ENCODE assay signal across 8 cellular contexts in genomic region chrX:41275661-41276609, GRCh38. TPM values are rescaled to one million over a fixed set of nuclear protein-coding genes. Genes with fewer than 3 reads are reported as not detected.
DNase-seq lines count a peak whose midpoint lies in the region; ATAC-seq, FAIRE-seq and TF ChIP-seq lines count a peak whose summit lies in the region.

No MANE protein-coding gene starts in this region.

- H3K4me1 ChIP-seq in H1 (replicated peaks in 1 of 4; ENCODE audit: control insufficient read depth in 3 of 4, insufficient read depth in 4 of 4, low read length in 3 of 4), result peaks cover 0 to 3% (median 0%) of the 10 kb centered on the region in 4 experiments; a peak in 2 of 7 replicates
- peaks cover 6% of the 10 kb centered on the region for H3K4me1 ChIP-seq in mesenchymal stem cell (ENCODE audit: control insufficient read depth, insufficient read depth, low read depth, low read length)

- H4K20me1 ChIP-seq in H1 (replicated peaks in 1 of 2; ENCODE audit: control insufficient read depth in 1 of 2, insufficient read depth in 2 of 2, low read length in 2 of 2), result no peaks in the 10 kb centered on the region

- H2AFZ ChIP-seq in H1 (ENCODE audit: low read length) (no peak overlapping the region; the same call in 1 of the 2 replicates), mesenchymal stem cell (ENCODE audit: low read depth, low read length) (peak overlapping the region; percentile 74)

- no peak overlapping the region for H2BK120ac ChIP-seq in H1 (replicated peaks; ENCODE audit: low read depth, low read length)
- H2BK120ac ChIP-seq in mesenchymal stem cell (ENCODE audit: low read depth, low read length), result peak overlapping the region; percentile 73

- H3K18ac ChIP-seq in H1 (ENCODE audit: extremely low read depth, low read length) (peak overlapping the region; percentile 78), mesenchymal stem cell (ENCODE audit: low read depth in 1 of 2, low read length in 2 of 2) (peak overlapping the region; percentile 54 to 79)

- peak; percentile 86 for DNase-seq in D341Med (ENCODE audit: low spot score)
- peak; percentile 45 for DNase-seq in H4 (ENCODE audit: low spot score)
- peak; percentile 52 for DNase-seq in NCI-H2196 (lab: John Stamatoyannopoulos, UW; ENCODE audit: unreplicated experiment)
- DNase-seq in activated CD8-positive, alpha-beta T cell treated with anti-CD3 and anti-CD28 coated beads, Interleukin-2, amount 10 ng/mL, durations not matched to agents 7 days and 5 days, result peak; percentile 57
- DNase-seq in H1 (ENCODE audit: low read depth in 1 of 2, low spot score in 2 of 2), result peak in 1 of 2 experiments; percentile 62
- DNase-seq in mesenchymal stem cell, result peak; percentile 63
- DNase-seq in stimulated activated CD8-positive, alpha-beta memory T cell treated with anti-CD3 and anti-CD28 coated beads, Interleukin-15, amount 100 ng/mL, for 24 hours (ENCODE audit: low read depth), result peak; percentile 2

- FAIRE-seq in H1 (lab: Jason Lieb, UNC), result no peak

- H2BK5ac ChIP-seq in H1 (ENCODE audit: low read depth, low read length) (no peak overlapping the region), mesenchymal stem cell (ENCODE audit: low read depth, low read length, poor library complexity, severe bottlenecking) (no peak overlapping the region)

- H3K56ac ChIP-seq in H1 (replicated peaks; ENCODE audit: insufficient read length, low read depth, low read length), result peak overlapping the region; percentile 30

- no peaks in the 10 kb centered on the region for H3K79me1 ChIP-seq in H1 (ENCODE audit: low read depth, low read length)
- H3K79me1 ChIP-seq in mesenchymal stem cell (replicated peaks; ENCODE audit: low read length, poor library complexity, severe bottlenecking), result no peaks in the 10 kb centered on the region

- H3K27me3 ChIP-seq in H1 (replicated peaks in 1 of 4; ENCODE audit: control insufficient read depth in 3 of 4, extremely low read depth in 1 of 4, insufficient read depth in 3 of 4, low read length in 3 of 4) (no peaks in the 10 kb centered on the region), mesenchymal stem cell (ENCODE audit: control insufficient read depth in 1 of 2, insufficient read depth in 1 of 2, low read length in 2 of 2) (peaks cover 0 to 24% of the 10 kb centered on the region in 2 experiments)

- no peak overlapping the region for H2BK15ac ChIP-seq in H1 (ENCODE audit: low read length)
- peak overlapping the region; percentile 28 for H2BK15ac ChIP-seq in mesenchymal stem cell (ENCODE audit: low read depth, poor library complexity, severe bottlenecking)

- peak overlapping the region; percentile 11 for H4K8ac ChIP-seq in H1 (ENCODE audit: extremely low read depth, insufficient read depth, low read length)
- H4K8ac ChIP-seq in mesenchymal stem cell (ENCODE audit: low read length), result peak overlapping the region; percentile 95

- CTCF ChIA-PET in activated CD8-positive, alpha-beta T cell treated with anti-CD3 and anti-CD28 coated beads, Interleukin-2, amount 10 ng/mL, durations not matched to agents 7 days and 5 days (lab: Charles Lee), result no interaction called here
- CTCF ChIA-PET in H1 (lab: Charles Lee; ENCODE audit: partially characterized antibody), result no interaction called here

- H3K27ac ChIP-seq in H1 (ENCODE audit: low read depth, low read length) (no peak overlapping the region; the same call in 1 of the 2 replicates), mesenchymal stem cell (ENCODE audit: low read length, poor library complexity, severe bottlenecking) (peak overlapping the region; percentile 16)

- no peaks in the 10 kb centered on the region for H3K36me3 Mint-ChIP-seq in activated CD8-positive, alpha-beta T cell treated with anti-CD3 and anti-CD28 coated beads, Interleukin-2, amount 10 ng/mL, durations not matched to agents 7 days and 5 days (ENCODE audit: low read depth)

- H3K14ac ChIP-seq in H1 (ENCODE audit: insufficient read length) (no peak overlapping the region), mesenchymal stem cell (ENCODE audit: low read length in 2 of 2) (no peak overlapping the region)

- H3K4me3 ChIP-seq in H1 (ENCODE audit: extremely low read depth in 1 of 4, insufficient read depth in 2 of 4, low read depth in 3 of 4, low read length in 4 of 4) (peak overlapping the region; percentile 23 to 66 (median 43)), mesenchymal stem cell (ENCODE audit: insufficient read depth in 1 of 2, low read depth in 1 of 2, low read length in 2 of 2) (peak overlapping the region; percentile 61 to 77)

- peak; percentile 38 to 49 for TF ChIP-seq RAD21 in H1 (IDR thresholded peaks at IDR 0.05 in 1 of 2, conservative IDR thresholded peaks at IDR 0.05 in 1 of 2; ENCODE audit: low read depth in 2 of 2, low read length in 2 of 2)

- no peak overlapping the region for H2AK5ac ChIP-seq in H1 (ENCODE audit: low read depth, low read length)
- no peak overlapping the region for H2AK5ac ChIP-seq in mesenchymal stem cell (ENCODE audit: low read length, severe bottlenecking)

- peaks cover 14% of the 10 kb centered on the region for H3K4me1 Mint-ChIP-seq in activated CD8-positive, alpha-beta T cell treated with anti-CD3 and anti-CD28 coated beads, Interleukin-2, amount 10 ng/mL, durations not matched to agents 7 days and 5 days (ENCODE audit: low read depth)

- no peaks in the 10 kb centered on the region for H3K9me3 ChIP-seq in H1 (ENCODE audit: insufficient read depth in 2 of 2, low read depth in 1 of 2, low read length in 1 of 2)
- no peaks in the 10 kb centered on the region for H3K9me3 ChIP-seq in mesenchymal stem cell (ENCODE audit: control insufficient read depth, low read length)

- peak; percentile 16 to 44 for TF ChIP-seq POLR2A in H1 (IDR thresholded peaks at IDR 0.05; ENCODE audit: control extremely low read depth in 1 of 2, low read depth in 2 of 2, low read length in 2 of 2)

- H3K9ac ChIP-seq in H1 (replicated peaks in 1 of 4; ENCODE audit: extremely low read depth in 1 of 4, low read depth in 3 of 4, low read length in 3 of 4) (peak overlapping the region in 3 of 4 experiments; percentile 21 to 58 (median 38); a peak in 5 of 7 replicates), mesenchymal stem cell (ENCODE audit: low read length) (peak overlapping the region; percentile 77)

- peak overlapping the region; percentile 33 to 71; a peak in 3 of 4 replicates for H3K4me2 ChIP-seq in H1 (ENCODE audit: insufficient read depth in 1 of 2, low read depth in 2 of 2, low read length in 2 of 2)
- H3K4me2 ChIP-seq in mesenchymal stem cell (ENCODE audit: low read length, poor library complexity, severe bottlenecking), result peak overlapping the region; percentile 83

- TF ChIP-seq CTCF in H1 (IDR thresholded peaks at IDR 0.05; ENCODE audit: control extremely low read depth in 1 of 3, insufficient read depth in 1 of 3, low read depth in 1 of 3, low read length in 3 of 3), result peak in 2 of 3 experiments; percentile 20 to 22; a peak in 2 of 4 replicates

- H2BK20ac ChIP-seq in H1 (ENCODE audit: low read length), result no peak overlapping the region

- H3K27me3 Mint-ChIP-seq in activated CD8-positive, alpha-beta T cell treated with anti-CD3 and anti-CD28 coated beads, Interleukin-2, amount 10 ng/mL, durations not matched to agents 7 days and 5 days (ENCODE audit: low read depth), result peaks cover 2% of the 10 kb centered on the region

- no peak for TF ChIP-seq EP300 in H1 (IDR thresholded peaks at IDR 0.05; ENCODE audit: borderline replicate concordance in 1 of 2, low read depth in 2 of 2, low read length in 2 of 2)

- H3K79me2 ChIP-seq in H1 (ENCODE audit: control insufficient read depth in 1 of 2, insufficient read depth in 2 of 2, low read length in 2 of 2), result no peaks in the 10 kb centered on the region

- peak overlapping the region; percentile 76 for H3K4me3 Mint-ChIP-seq in activated CD8-positive, alpha-beta T cell treated with anti-CD3 and anti-CD28 coated beads, Interleukin-2, amount 10 ng/mL, durations not matched to agents 7 days and 5 days

- H3K23ac ChIP-seq in H1 (ENCODE audit: insufficient read length) (no peak overlapping the region), mesenchymal stem cell (ENCODE audit: low read length in 2 of 2) (no peak overlapping the region)

- H3K4ac ChIP-seq in H1 (replicated peaks; ENCODE audit: insufficient read length, low read depth, low read length) (peak overlapping the region; percentile 69), mesenchymal stem cell (ENCODE audit: low read depth in 1 of 2, low read length in 2 of 2) (no peak overlapping the region)

- H3K9me3 Mint-ChIP-seq in activated CD8-positive, alpha-beta T cell treated with anti-CD3 and anti-CD28 coated beads, Interleukin-2, amount 10 ng/mL, durations not matched to agents 7 days and 5 days (ENCODE audit: insufficient read depth), result no peaks in the 10 kb centered on the region

- WGBS in H1 (ENCODE audit: extremely low coverage in 1 of 2, insufficient coverage in 1 of 2, insufficient read length in 1 of 2, insufficient replicate concordance in 2 of 2, low coverage in 1 of 2, low lambda C conversion rate in 2 of 2, missing lambda C conversion rate in 1 of 2), 2 experiments, result 2% methylated on average over 14 of the region's 54 CpGs; no CpG with 5 or more reads in 1 of the 2 experiments
- 2% methylated on average over 24 of the region's 54 CpGs for whole genome bisulfite sequencing in mesenchymal stem cell

- H2BK12ac ChIP-seq in H1 (ENCODE audit: low read depth, low read length), result no peak overlapping the region
- peak overlapping the region in 1 of 2 experiments; percentile 59 for H2BK12ac ChIP-seq in mesenchymal stem cell (ENCODE audit: low read length in 2 of 2)

- ATAC-seq in activated CD8-positive, alpha-beta T cell treated with anti-CD3 and anti-CD28 coated beads, Interleukin-2, amount 10 ng/mL, durations not matched to agents 7 days and 5 days, result peak; percentile 78
- ATAC-seq in HG03442 (IDR thresholded peaks at IDR 0.05; ENCODE audit: unreplicated experiment), result no peak

- peak overlapping the region; percentile 88 for H4K5ac ChIP-seq in H1 (ENCODE audit: insufficient read length, low read depth, low read length)

- no peaks in the 10 kb centered on the region for H3K36me3 ChIP-seq in H1 (ENCODE audit: control insufficient read depth in 2 of 4, insufficient read depth in 4 of 4, low read length in 3 of 4)
- H3K36me3 ChIP-seq in mesenchymal stem cell (ENCODE audit: control insufficient read depth in 1 of 2, insufficient read depth in 2 of 2, low read depth in 1 of 2, low read length in 2 of 2), result no peaks in the 10 kb centered on the region

- no peaks in the 10 kb centered on the region for H3K23me2 ChIP-seq in H1 (ENCODE audit: low read depth, low read length)

- H4K91ac ChIP-seq in H1 (replicated peaks; ENCODE audit: insufficient read length, low read length) (peak overlapping the region; percentile 91), mesenchymal stem cell (ENCODE audit: low read length) (peak overlapping the region; percentile 86)

- POLR2A ChIA-PET in activated CD8-positive, alpha-beta T cell treated with anti-CD3 and anti-CD28 coated beads, Interleukin-2, amount 10 ng/mL, durations not matched to agents 7 days and 5 days (lab: Charles Lee), result no interaction called here
- POLR2A ChIA-PET in H1 (lab: Charles Lee; ENCODE audit: partially characterized antibody), result interaction anchor here (1.0 to 1.8 kb wide), 6 partner anchors 9 to 61 kb away, joined by 3 to 11 read pairs (median 4); partner anchors contain the start of gene DDX3X

- peak overlapping the region; percentile 81 for H3K27ac Mint-ChIP-seq in activated CD8-positive, alpha-beta T cell treated with anti-CD3 and anti-CD28 coated beads, Interleukin-2, amount 10 ng/mL, durations not matched to agents 7 days and 5 days

RNA-seq across cellular contexts. Expression of gene DDX3X, which starts 58.0 kb away (rescaled TPM):
- 116 and 181 TPM in 2 replicates for total RNA-seq in H4 (2014; rRNA removed; shearing (Covaris generic))
- 100 to 1,000 TPM; 191 to 213 TPM for total RNA-seq in activated CD8-positive, alpha-beta T cell treated with anti-CD3 and anti-CD28 coated beads, Interleukin-2, amount 10 ng/mL, durations not matched to agents 7 days and 5 days
- 274 and 291 TPM in 2 replicates for total RNA-seq in H1 (2021; fragmentation: NEBNext Ultra II Directional; extraction: Animal tissue kit (Norgen Biotek cat#: 25700))
- polyA plus RNA-seq in H1 (2011; rRNA removed), result 29.9 and 39.4 TPM in 2 replicates
- 70.9 TPM for polyA plus RNA-seq in H1 (2011; cell fraction: cytosol; rRNA removed)
- polyA plus RNA-seq in H1 (2011; cell fraction: nucleus; rRNA removed), result 49.5 TPM
- polyA plus RNA-seq in H1 (2012, experiment 1 of 2), result 115 to 172 TPM (median 160 TPM) in 4 replicates
- polyA plus RNA-seq in H1 (2012, experiment 2 of 2), result 9.3 TPM
- 102 TPM for polyA plus RNA-seq in H1 (2013, experiment 1 of 2)
- 98.2 TPM for polyA plus RNA-seq in H1 (2013, experiment 2 of 2)
- polyA minus RNA-seq in H1 (2011; rRNA and poly(A)+ RNA removed), result 141 and 144 TPM in 2 replicates
- 124 TPM for polyA minus RNA-seq in H1 (2011; cell fraction: cytosol; rRNA and poly(A)+ RNA removed)
- 189 TPM for polyA minus RNA-seq in H1 (2011; cell fraction: nucleus; rRNA and poly(A)+ RNA removed)
- polyA plus RNA-seq in mesenchymal stem cell (2013, experiment 1 of 2), result 115 TPM
- polyA plus RNA-seq in mesenchymal stem cell (2013, experiment 2 of 2), result 113 TPM
